ENCODE assay signal across 9 cellular contexts in genomic region chr2:104872034-104872865, GRCh38.
DNase-seq lines count a peak whose midpoint lies in the region; ATAC-seq lines count a peak whose summit lies in the region.
"Had no signal": no experiment of that assay in that cellular context is flagged by ENCODE, and none has a peak within 500 bp of the region (broad histone marks: within the 10 kb centered on the region; RNA-seq: fewer than 3 reads in every experiment).

No MANE protein-coding gene starts in this region.

- DNase-seq in D341Med (ENCODE audit: low spot score) (peak; percentile 47), NCI-H748 (lab: John Stamatoyannopoulos, UW; ENCODE audit: unreplicated experiment) (peak; percentile 61), globus pallidus (ENCODE audit: low spot score) (peak; percentile 59), pons (ENCODE audit: low spot score) (peak; percentile 66), LoVo (ENCODE audit: low spot score) (no peak), foreskin melanocyte (no peak), HPDE6-E6E7 (ENCODE audit: extremely low spot score) (no peak)
- DNase-seq: activated CD4-positive, alpha-beta T cell treated with anti-CD3 and anti-CD28 coated beads, Interleukin-2, amount 50 U/mL, for 48 hours had no signal

- no peak for ATAC-seq in GM21737 (IDR thresholded peaks at IDR 0.05; ENCODE audit: unreplicated experiment)

Comparison
In these comparisons a context has a peak if more than half of its experiments do, and no peak if none do; other contexts are left out.
1. DNase-seq: peak in D341Med (single experiment), NCI-H748 (single experiment), globus pallidus (single experiment) and pons (single experiment); none in LoVo (single experiment), foreskin melanocyte (single experiment) and HPDE6-E6E7 (single experiment).